In the genomic region with DNA sequence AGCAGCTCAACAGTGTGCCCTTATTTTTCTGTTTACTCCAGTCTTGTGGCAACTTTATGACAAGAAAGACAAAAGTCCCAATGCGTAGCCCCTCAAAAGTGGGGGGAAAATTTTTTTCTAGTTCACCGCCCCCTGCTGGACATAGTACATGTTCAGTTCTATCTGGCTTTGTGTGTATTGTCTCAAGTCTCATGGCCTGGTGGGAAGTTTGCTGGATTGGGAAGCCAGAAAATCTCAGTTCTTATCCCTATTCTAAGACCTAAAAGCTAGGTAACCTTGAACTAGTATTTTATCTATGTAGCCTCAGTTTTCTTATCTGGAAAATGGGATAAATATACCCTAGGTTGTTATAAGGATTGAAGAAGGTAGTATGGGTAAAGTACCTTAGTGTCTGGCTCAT, we compare ENCODE assay signal across 10 cellular contexts. TPM values are rescaled to one million over a fixed set of nuclear protein-coding genes. Genes with fewer than 3 reads are reported as not detected.
DNase-seq lines count a peak whose midpoint lies in the region; ATAC-seq and TF ChIP-seq lines count a peak whose summit lies in the region.
"Had no signal": no experiment of that assay in that cellular context is flagged by ENCODE, and none has a peak within 500 bp of the region (broad histone marks: within the 10 kb centered on the region; RNA-seq: fewer than 3 reads in every experiment).

No MANE protein-coding gene starts in this region.

- no peak overlapping the region for H2AK9ac ChIP-seq in IMR-90 (replicated peaks; ENCODE audit: low read depth, low read length, poor library complexity)

- dilution Hi-C loops in IMR-90 (cut with HindIII; ENCODE audit: low sequenced_read_pairs, unreplicated experiment): no loop called here

- no TSS peak for BruUV-seq in IMR-90 (replicated peaks; lab: Mats Ljungman, UMichigan)

- ATAC-seq in IMR-90 (ENCODE audit: low read depth): no peak
- ATAC-seq in lung (ENCODE audit: insufficient read depth, low FRiP score): no peak
- ATAC-seq in GM18517 (IDR thresholded peaks at IDR 0.05; ENCODE audit: unreplicated experiment): no peak
- no peak for ATAC-seq in HG02763 (IDR thresholded peaks at IDR 0.05; ENCODE audit: unreplicated experiment)

- H3K9me3 Mint-ChIP-seq in activated naive CD4-positive, alpha-beta T cell treated with anti-CD3 and anti-CD28 coated beads, Interleukin-2, amount 10 ng/mL, durations not matched to agents 7 days and 5 days: no peaks in the 10 kb centered on the region
- H3K9me3 Mint-ChIP-seq: activated naive CD8-positive, alpha-beta T cell treated with anti-CD3 and anti-CD28 coated beads, Interleukin-2, amount 10 ng/mL, durations not matched to agents 7 days and 5 days had no signal

- H3K18ac ChIP-seq in IMR-90 (ENCODE audit: low read depth, low read length): no peak overlapping the region

- H3K27me3 Mint-ChIP-seq in activated naive CD4-positive, alpha-beta T cell treated with anti-CD3 and anti-CD28 coated beads, Interleukin-2, amount 10 ng/mL, durations not matched to agents 7 days and 5 days: no peaks in the 10 kb centered on the region
- H3K27me3 Mint-ChIP-seq: activated naive CD8-positive, alpha-beta T cell treated with anti-CD3 and anti-CD28 coated beads, Interleukin-2, amount 10 ng/mL, durations not matched to agents 7 days and 5 days had no signal

- peaks cover 58% of the 10 kb centered on the region for H3K36me3 Mint-ChIP-seq in activated naive CD4-positive, alpha-beta T cell treated with anti-CD3 and anti-CD28 coated beads, Interleukin-2, amount 10 ng/mL, durations not matched to agents 7 days and 5 days

- H3K27ac ChIP-seq in IMR-90 (ENCODE audit: insufficient read depth, low read length) (no peak overlapping the region), lung (ENCODE audit: low read depth in 1 of 2, low read length in 1 of 2) (no peak overlapping the region)

- TF ChIP-seq CTCF in IMR-90 (conservative IDR thresholded peaks at IDR 0.05; ENCODE audit: low read depth, low read length) (0 out of 2 replicates have a peak, but pooled peaks have one; percentile 19), lung (IDR thresholded peaks at IDR 0.05; ENCODE audit: control extremely low read depth, extremely low read depth) (peak; percentile 1)

- H2AK5ac ChIP-seq in IMR-90 (ENCODE audit: low read depth, low read length): no peak overlapping the region

- H3K36me3 ChIP-seq in IMR-90 (ENCODE audit: control insufficient read depth, insufficient read depth, low read length): peaks cover 24% of the 10 kb centered on the region
- peaks cover 22 to 34% of the 10 kb centered on the region in 2 donors for H3K36me3 ChIP-seq in lung (ENCODE audit: control insufficient read depth in 2 of 2, insufficient read depth in 2 of 2, low read length in 2 of 2)

- H3K4me1 ChIP-seq in IMR-90 (ENCODE audit: control insufficient read depth, insufficient read depth, low read length) (no peaks in the 10 kb centered on the region), lung (ENCODE audit: control insufficient read depth in 2 of 2, insufficient read depth in 2 of 2, low read length in 2 of 2) (peaks cover 0 to 7% of the 10 kb centered on the region in 2 donors)

- no peak for TF ChIP-seq RAD21 in IMR-90 (IDR thresholded peaks at IDR 0.05; ENCODE audit: low read length)

- no peaks in the 10 kb centered on the region for H3K27me3 ChIP-seq in IMR-90 (ENCODE audit: control insufficient read depth, insufficient read depth, low read length)
- H3K27me3 ChIP-seq in lung (ENCODE audit: control insufficient read depth, insufficient read depth): no peaks in the 10 kb centered on the region

- no peak overlapping the region for H2BK20ac ChIP-seq in IMR-90 (ENCODE audit: low read depth, low read length)

- H3K14ac ChIP-seq in IMR-90 (replicated peaks; ENCODE audit: low read depth, low read length): no peak overlapping the region

- H3K4ac ChIP-seq in IMR-90 (ENCODE audit: low read depth, low read length): no peak overlapping the region

- H2AFZ ChIP-seq in IMR-90 (replicated peaks; ENCODE audit: low read length, poor library complexity): no peak overlapping the region

- POLR2A ChIA-PET in IMR-90 (lab: Charles Lee; ENCODE audit: unreplicated experiment): no interaction called here

- H2BK120ac ChIP-seq in IMR-90 (ENCODE audit: low read depth, low read length): no peak overlapping the region

- no peaks in the 10 kb centered on the region for H4K20me1 ChIP-seq in IMR-90 (ENCODE audit: insufficient read depth, low read length)

- no CpG with 5 or more reads among the region's 2 CpGs for WGBS in IMR-90 (ENCODE audit: extremely low coverage in 2 of 2, insufficient read length in 1 of 2), 2 experiments
- WGBS in lung, 2 donors: 95% methylated on average over 2 of the region's 2 CpGs

- H3K4me1 Mint-ChIP-seq in activated naive CD4-positive, alpha-beta T cell treated with anti-CD3 and anti-CD28 coated beads, Interleukin-2, amount 10 ng/mL, durations not matched to agents 7 days and 5 days: no peaks in the 10 kb centered on the region
- H3K4me1 Mint-ChIP-seq: activated naive CD8-positive, alpha-beta T cell treated with anti-CD3 and anti-CD28 coated beads, Interleukin-2, amount 10 ng/mL, durations not matched to agents 7 days and 5 days had no signal

- intact Hi-C loops in IMR-90 (cut with micrococcal nuclease): loop anchor here (10.0 kb wide), 1 partner anchor 53 kb away; the partner anchor contains the start of gene MACO1

- no peak overlapping the region for H4K5ac ChIP-seq in IMR-90 (ENCODE audit: low read depth, low read length)

- H3K4me3 ChIP-seq in IMR-90 (ENCODE audit: insufficient read depth, low read depth, low read length): no peak overlapping the region
- no peak overlapping the region for H3K4me3 ChIP-seq in lung

- no peak overlapping the region for H2BK15ac ChIP-seq in IMR-90 (ENCODE audit: low read depth, low read length)

- H3K4me3 Mint-ChIP-seq in activated naive CD4-positive, alpha-beta T cell treated with anti-CD3 and anti-CD28 coated beads, Interleukin-2, amount 10 ng/mL, durations not matched to agents 7 days and 5 days: no peak overlapping the region
- H3K4me3 Mint-ChIP-seq: activated naive CD8-positive, alpha-beta T cell treated with anti-CD3 and anti-CD28 coated beads, Interleukin-2, amount 10 ng/mL, durations not matched to agents 7 days and 5 days had no signal

- no peak overlapping the region for H4K8ac ChIP-seq in IMR-90 (ENCODE audit: low read depth in 2 of 2, low read length in 2 of 2)

- in situ Hi-C loops in IMR-90 (cut with MboI; ENCODE audit: low sequenced_read_pairs): no loop called here

- no peak overlapping the region for H4K91ac ChIP-seq in IMR-90 (ENCODE audit: insufficient read depth, low read depth, low read length)

- peaks cover 4% of the 10 kb centered on the region; the same call in 1 of the 2 replicates for H3K9me1 ChIP-seq in IMR-90 (ENCODE audit: insufficient read depth, low read length)

- DNase-seq in CD1c-positive myeloid dendritic cell (ENCODE audit: extremely low spot score) (peak; percentile 24), IMR-90 (no peak), lung (ENCODE audit: low spot score) (no peak), NCI-H748 treated with DMSO at 0.1 percent for 48 hours (lab: John Stamatoyannopoulos, UW) (no peak), NCI-H2029 (lab: John Stamatoyannopoulos, UW) (no peak)
- DNase-seq in activated naive CD4-positive, alpha-beta T cell treated with anti-CD3 and anti-CD28 coated beads, Interleukin-2, amount 10 ng/mL, durations not matched to agents 7 days and 5 days: peak; percentile 58
- DNase-seq: activated naive CD8-positive, alpha-beta T cell treated with anti-CD3 and anti-CD28 coated beads, Interleukin-2, amount 10 ng/mL, durations not matched to agents 7 days and 5 days; NCI-H1417 had no signal

- TF ChIP-seq POLR2A in IMR-90 (IDR thresholded peaks at IDR 0.05; ENCODE audit: low read depth, low read length): no peak

- H3K23ac ChIP-seq in IMR-90 (ENCODE audit: low read depth, low read length): no peak overlapping the region

- no peak overlapping the region for H3K4me2 ChIP-seq in IMR-90 (ENCODE audit: low read depth, low read length)

- H3K27ac Mint-ChIP-seq in activated naive CD4-positive, alpha-beta T cell treated with anti-CD3 and anti-CD28 coated beads, Interleukin-2, amount 10 ng/mL, durations not matched to agents 7 days and 5 days: no peak overlapping the region
- H3K27ac Mint-ChIP-seq: activated naive CD8-positive, alpha-beta T cell treated with anti-CD3 and anti-CD28 coated beads, Interleukin-2, amount 10 ng/mL, durations not matched to agents 7 days and 5 days had no signal

- peaks cover 14 to 21% of the 10 kb centered on the region in 2 experiments for H3K79me1 ChIP-seq in IMR-90 (ENCODE audit: low read depth in 1 of 2, low read length in 2 of 2)

- no peak overlapping the region for H2BK5ac ChIP-seq in IMR-90 (ENCODE audit: low read depth, low read length, poor library complexity, severe bottlenecking)

- H3K9me3 ChIP-seq in IMR-90 (ENCODE audit: control insufficient read depth, insufficient read depth, low read length): no peaks in the 10 kb centered on the region
- H3K9me3 ChIP-seq in lung (ENCODE audit: control insufficient read depth in 2 of 2, insufficient read depth in 1 of 2, low read length in 1 of 2): no peaks in the 10 kb centered on the region

- no peak overlapping the region for H3K56ac ChIP-seq in IMR-90 (ENCODE audit: extremely low read depth, insufficient read depth, low read length)

- H3K9ac ChIP-seq in IMR-90 (ENCODE audit: low read depth, low read length): no peak overlapping the region

- CTCF ChIA-PET in IMR-90 (lab: Yijun Ruan, JAX): interaction anchor here (0.6 to 2.8 kb wide), 3 partner anchors 12 to 319 kb away, joined by 3 to 8 read pairs (median 4); no protein-coding TSS in a partner anchor
- CTCF ChIA-PET in activated naive CD4-positive, alpha-beta T cell treated with anti-CD3 and anti-CD28 coated beads, Interleukin-2, amount 10 ng/mL, durations not matched to agents 7 days and 5 days (lab: Charles Lee): interaction anchor here (0.6 to 3.4 kb wide), 19 partner anchors 8 to 389 kb away, joined by 3 to 20 read pairs (median 6); no protein-coding TSS in a partner anchor

TF ChIP-seq in IMR-90, 13 proteins besides CTCF, POLR2A, EP300 and RAD21 (continues in another document):
- no peak for TF ChIP-seq NFE2L2 (IDR thresholded peaks at IDR 0.05; ENCODE audit: low read depth, low read length)

RNA-seq across cellular contexts. Expression of gene LDLRAP1, which starts 55.8 kb away (rescaled TPM):
- total RNA-seq in IMR-90 (2012; rRNA removed): 3.6 and 4.5 TPM in 2 replicates
- 13.5 and 14.4 TPM in 2 replicates for polyA plus RNA-seq in IMR-90 (2012; rRNA removed)
- polyA plus RNA-seq in IMR-90 (2012; cell fraction: cytosol; rRNA removed): 9.9 and 15.1 TPM in 2 replicates
- 19.7 and 24.6 TPM in 2 replicates for polyA plus RNA-seq in IMR-90 (2012; cell fraction: nucleus; rRNA removed; ENCODE audit: low replicate concordance)
- 10 to 100 TPM; 21.1 to 23.4 TPM for total RNA-seq in lung
- 10 to 100 TPM; 15.2 to 15.5 TPM for polyA plus RNA-seq in lung

RNA-seq across cellular contexts. Expression of gene MACO1, which starts 56.9 kb away (rescaled TPM):
- total RNA-seq in IMR-90 (2012; rRNA removed) (12.7 and 18.1 TPM in 2 replicates), lung (10 to 100 TPM; 18.6 to 20.7 TPM)
- polyA plus RNA-seq in IMR-90 (2012; rRNA removed) (6.8 TPM in 2 replicates), lung (1 to 10 TPM; 7.9 to 8.7 TPM)
- polyA plus RNA-seq in IMR-90 (2012; cell fraction: cytosol; rRNA removed): 1.8 and 2.3 TPM in 2 replicates
- polyA plus RNA-seq in IMR-90 (2012; cell fraction: nucleus; rRNA removed; ENCODE audit: low replicate concordance): 2.2 and 11.3 TPM in 2 replicates

Comparison
In these comparisons a context has a peak if more than half of its experiments do, and no peak if none do; other contexts are left out.
1. DNase-seq: peak in CD1c-positive myeloid dendritic cell (single experiment) and activated naive CD4-positive, alpha-beta T cell treated with anti-CD3 and anti-CD28 coated beads, Interleukin-2, amount 10 ng/mL, durations not matched to agents 7 days and 5 days (single experiment); none in IMR-90 (single experiment), lung (single experiment), NCI-H748 treated with DMSO at 0.1 percent for 48 hours (single experiment) and NCI-H2029 (single experiment).